In the genomic region with DNA sequence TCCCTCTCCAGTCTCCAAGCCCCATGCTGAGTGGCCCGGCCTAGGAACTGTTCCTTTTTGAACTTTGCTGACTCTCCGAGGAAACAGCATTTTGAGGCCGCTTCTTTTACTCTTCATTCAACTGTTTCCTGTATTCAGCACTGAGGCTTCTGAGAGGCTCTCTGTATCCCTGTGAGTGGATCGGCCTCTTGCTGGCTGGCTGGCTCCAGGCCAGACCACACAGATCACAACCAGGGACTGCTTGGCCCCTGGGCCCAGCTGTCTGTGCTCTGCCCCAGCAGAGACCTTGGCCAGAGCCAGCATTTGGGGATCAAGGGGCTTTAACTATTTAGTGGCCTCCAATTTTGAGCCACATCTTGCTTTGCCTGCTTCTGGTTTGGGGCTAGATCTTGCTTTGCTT, we compare ENCODE assay signal across 11 cellular contexts.
A peak's percentile ranks its signal among the peaks of the same experiment; 100 is the strongest.
DNase-seq lines count a peak whose midpoint lies in the region; ATAC-seq, FAIRE-seq and TF ChIP-seq lines count a peak whose summit lies in the region.
"Had no signal": no experiment of that assay in that cellular context is flagged by ENCODE, and none has a peak within 500 bp of the region (broad histone marks: within the 10 kb centered on the region; RNA-seq: fewer than 3 reads in every experiment).

No MANE protein-coding gene starts in this region.

- FAIRE-seq in RCC 7860 (lab: Jason Lieb, UNC) = peak; percentile 74
- FAIRE-seq: H1 had no signal

- in situ Hi-C loops in ACHN (cut with HindIII; ENCODE audit: low pct_ligation_motif_present, low pct_unique_long_range_greater_than_20kb, low sequenced_read_pairs) = no loop called here

- H3K27ac ChIP-seq in left lung = no peak overlapping the region
- H3K27ac ChIP-seq: stomach had no signal

- no peaks in the 10 kb centered on the region for H3K36me3 ChIP-seq in left lung
- H3K36me3 ChIP-seq: stomach had no signal

- H3K4me3 ChIP-seq in left lung = no peak overlapping the region
- H3K4me3 ChIP-seq: stomach had no signal

- ATAC-seq in sciatic nerve (peak; percentile 84), left lung (no peak)
- ATAC-seq: PC-3 had no signal

- H3K9me3 ChIP-seq in left lung = peaks cover 0 to 3% of the 10 kb centered on the region in 2 donors

- no peak for TF ChIP-seq CTCF in left lung (IDR thresholded peaks at IDR 0.05)

- no peaks in the 10 kb centered on the region for H3K27me3 ChIP-seq in left lung
- H3K27me3 ChIP-seq: stomach had no signal

- peak; percentile 21 for DNase-seq in HCEC 1CT
- peak; percentile 55 for DNase-seq in RCC 7860 (ENCODE audit: low spot score)
- DNase-seq in globus pallidus (ENCODE audit: low spot score) = peak; percentile 35
- peak; percentile 63 for DNase-seq in sciatic nerve (ENCODE audit: low spot score)
- DNase-seq in left lung = no peak
- DNase-seq in GM19238 (ENCODE audit: insufficient read length, low spot score) = no peak
- DNase-seq in ACHN = no peak
- DNase-seq: immature natural killer cell, PC-3, stomach had no signal

- intact Hi-C loops in sciatic nerve (cut with DNase I) (no loop called here), left lung (cut with DNase I) (no loop called here)

- H3K4me1 ChIP-seq in left lung = no peaks in the 10 kb centered on the region
- H3K4me1 ChIP-seq: stomach had no signal

Comparison
In these comparisons a context has a peak if more than half of its experiments do, and no peak if none do; other contexts are left out.
1. DNase-seq: peak in HCEC 1CT (single experiment), RCC 7860 (single experiment), globus pallidus (single experiment) and sciatic nerve (single experiment); none in left lung (0 of 2), GM19238 (single experiment) and ACHN (single experiment).